1 cellular context compared by ENCODE assay signal in genomic region chr7:6367701-6368211, GRCh38.
TF ChIP-seq lines count a peak whose summit lies in the region.

No MANE protein-coding gene starts in this region.

TF ChIP-seq in K562, 482 proteins besides CTCF, POLR2A, EP300 and RAD21 (continued from another document):
- peak; percentile 34; the same call in 1 of the 2 replicates for TF ChIP-seq MGA (IDR thresholded peaks at IDR 0.05)
- TF ChIP-seq L3MBTL2 (IDR thresholded peaks at IDR 0.05): peak; percentile 73
- no peak for TF ChIP-seq TCF15 (CRISPR knock-in tag; IDR thresholded peaks at IDR 0.05)
- no peak for TF ChIP-seq SMAD1 (IDR thresholded peaks at IDR 0.05; ENCODE audit: low read depth, low read length, partially characterized antibody)
- TF ChIP-seq ZNF551 (CRISPR knock-in tag; IDR thresholded peaks at IDR 0.05): no peak
- TF ChIP-seq CREB5 (CRISPR knock-in tag; IDR thresholded peaks at IDR 0.05): no peak
- no peak for TF ChIP-seq GABPB2 (CRISPR knock-in tag; conservative IDR thresholded peaks at IDR 0.05)
- TF ChIP-seq ELF1 (tag; IDR thresholded peaks at IDR 0.05): peak; percentile 68
- no peak for TF ChIP-seq PHF8 (IDR thresholded peaks at IDR 0.05; ENCODE audit: borderline replicate concordance, low read length)
- no peak for TF ChIP-seq KDM5B (IDR thresholded peaks at IDR 0.05; ENCODE audit: insufficient replicate concordance, low read depth, low read length)
- no peak for TF ChIP-seq SP1 (CRISPR knock-in tag; IDR thresholded peaks at IDR 0.05)
- no peak for TF ChIP-seq BCOR (IDR thresholded peaks at IDR 0.05)
- TF ChIP-seq ZNF644 (tag; IDR thresholded peaks at IDR 0.05; ENCODE audit: low read depth): no peak
- no peak for TF ChIP-seq PML (IDR thresholded peaks at IDR 0.05; ENCODE audit: low read length)
- TF ChIP-seq RBM25 (IDR thresholded peaks at IDR 0.05; ENCODE audit: low read depth, low read length, severe bottlenecking): no peak
- TF ChIP-seq SRSF1 (IDR thresholded peaks at IDR 0.05; ENCODE audit: low read depth, low read length): no peak
- no peak for TF ChIP-seq CC2D1A (IDR thresholded peaks at IDR 0.05)
- TF ChIP-seq, protein P1, sequence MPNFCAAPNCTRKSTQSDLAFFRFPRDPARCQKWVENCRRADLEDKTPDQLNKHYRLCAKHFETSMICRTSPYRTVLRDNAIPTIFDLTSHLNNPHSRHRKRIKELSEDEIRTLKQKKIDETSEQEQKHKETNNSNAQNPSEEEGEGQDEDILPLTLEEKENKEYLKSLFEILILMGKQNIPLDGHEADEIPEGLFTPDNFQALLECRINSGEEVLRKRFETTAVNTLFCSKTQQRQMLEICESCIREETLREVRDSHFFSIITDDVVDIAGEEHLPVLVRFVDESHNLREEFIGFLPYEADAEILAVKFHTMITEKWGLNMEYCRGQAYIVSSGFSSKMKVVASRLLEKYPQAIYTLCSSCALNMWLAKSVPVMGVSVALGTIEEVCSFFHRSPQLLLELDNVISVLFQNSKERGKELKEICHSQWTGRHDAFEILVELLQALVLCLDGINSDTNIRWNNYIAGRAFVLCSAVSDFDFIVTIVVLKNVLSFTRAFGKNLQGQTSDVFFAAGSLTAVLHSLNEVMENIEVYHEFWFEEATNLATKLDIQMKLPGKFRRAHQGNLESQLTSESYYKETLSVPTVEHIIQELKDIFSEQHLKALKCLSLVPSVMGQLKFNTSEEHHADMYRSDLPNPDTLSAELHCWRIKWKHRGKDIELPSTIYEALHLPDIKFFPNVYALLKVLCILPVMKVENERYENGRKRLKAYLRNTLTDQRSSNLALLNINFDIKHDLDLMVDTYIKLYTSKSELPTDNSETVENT (CRISPR knock-in tag; IDR thresholded peaks at IDR 0.05): no peak
- peak; percentile 42; the same call in 1 of the 2 replicates for TF ChIP-seq PTTG1 (tag; IDR thresholded peaks at IDR 0.05; ENCODE audit: low read depth)
- TF ChIP-seq PTRF (tag; IDR thresholded peaks at IDR 0.05): no peak
- 0 out of 2 replicates have a peak, but pooled peaks have one; percentile 7 for TF ChIP-seq ZBTB17 (CRISPR knock-in tag; IDR thresholded peaks at IDR 0.05)
- TF ChIP-seq BRD9 (IDR thresholded peaks at IDR 0.05; ENCODE audit: low read depth, partially characterized antibody): peak; percentile 20
- no peak for TF ChIP-seq MTA1 (IDR thresholded peaks at IDR 0.05; ENCODE audit: borderline replicate concordance)
- TF ChIP-seq HLTF (IDR thresholded peaks at IDR 0.05): no peak
- TF ChIP-seq ASH1L (IDR thresholded peaks at IDR 0.05; ENCODE audit: borderline replicate concordance, low read depth, partially characterized antibody): no peak
- TF ChIP-seq MNT (conservative IDR thresholded peaks at IDR 0.05): peak; percentile 59 to 63
- TF ChIP-seq ZBTB9 (CRISPR knock-in tag; IDR thresholded peaks at IDR 0.05): no peak
- TF ChIP-seq KDM4B (IDR thresholded peaks at IDR 0.05; ENCODE audit: borderline replicate concordance in 2 of 2, low read depth in 1 of 2): no peak
